In genomic region chr7:76292206-76292573, GRCh38 we compare ENCODE assay signal across 1 cellular context.
TF ChIP-seq lines count a peak whose summit lies in the region.

No MANE protein-coding gene starts in this region.

TF ChIP-seq in HCT116, 20 proteins besides CTCF, POLR2A, EP300 and RAD21 (continued from another document):
- TF ChIP-seq EZH2phosphoT487 (IDR thresholded peaks at IDR 0.05; ENCODE audit: borderline replicate concordance) (no peak), ZBTB33 (IDR thresholded peaks at IDR 0.05; ENCODE audit: extremely low read depth, insufficient replicate concordance, low read length) (no peak), YY1 (IDR thresholded peaks at IDR 0.05; ENCODE audit: extremely low read depth, insufficient replicate concordance, low read depth, low read length) (no peak), TCF7L2 (IDR thresholded peaks at IDR 0.05; ENCODE audit: borderline replicate concordance, extremely low read depth, insufficient read depth, insufficient read length) (no peak), MAX (IDR thresholded peaks at IDR 0.05) (no peak), EGR1 (IDR thresholded peaks at IDR 0.05; ENCODE audit: low read depth) (no peak), EZH2 (IDR thresholded peaks at IDR 0.05) (no peak), SIN3A (IDR thresholded peaks at IDR 0.05; ENCODE audit: low read depth) (no peak), CBX3 (IDR thresholded peaks at IDR 0.05; ENCODE audit: low read depth) (no peak), ZFX (IDR thresholded peaks at IDR 0.05) (no peak)
